Comparison of ENCODE assay signal across 1 cellular context in genomic region chr4:3820806-3821579, GRCh38.
TF ChIP-seq lines count a peak whose summit lies in the region.

No MANE protein-coding gene starts in this region.

TF ChIP-seq in GM23338, 12 proteins besides CTCF, POLR2A, EP300 and RAD21:
- TF ChIP-seq POLR2AphosphoS5 (IDR thresholded peaks at IDR 0.05; ENCODE audit: low read depth): no peak
